In the genomic region with DNA sequence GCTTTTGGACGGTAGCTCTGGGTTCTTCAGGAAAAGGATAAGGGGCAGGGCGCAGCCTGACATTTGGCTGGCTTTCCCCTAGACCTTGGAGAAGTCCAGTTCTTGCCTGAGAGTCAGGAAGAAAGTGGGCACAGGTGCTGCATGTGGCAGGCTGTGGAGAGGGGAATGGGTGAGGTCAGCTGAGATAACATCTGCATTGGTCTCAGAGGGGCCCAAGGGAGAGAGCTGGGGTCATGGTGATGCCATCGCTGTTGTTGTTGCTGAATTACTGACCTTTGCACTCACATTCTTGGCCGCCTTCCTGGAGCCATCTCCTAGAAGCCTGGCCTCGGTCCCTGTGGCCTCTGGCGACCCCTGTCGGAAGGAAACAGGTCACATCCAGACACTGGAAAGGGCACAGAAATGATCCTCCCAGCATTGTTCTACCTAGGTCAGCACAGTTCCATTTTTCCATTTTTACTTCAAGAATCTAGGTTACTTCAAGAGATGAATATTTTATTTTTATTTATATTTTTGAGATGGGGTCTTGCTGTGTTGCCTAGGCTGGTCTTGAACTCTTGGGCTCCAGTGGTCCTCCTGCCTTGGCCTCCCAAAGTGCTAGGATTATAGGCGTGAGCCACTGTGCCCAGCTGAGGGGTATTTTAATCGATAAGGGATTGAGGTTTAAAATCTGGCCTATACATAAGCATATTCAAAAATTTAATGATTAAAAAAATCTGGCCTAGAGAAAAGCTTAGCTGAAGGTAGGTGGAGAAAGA, we compare ENCODE assay signal across 1 cellular context.
TF ChIP-seq lines count a peak whose summit lies in the region.

No MANE protein-coding gene starts in this region.

TF ChIP-seq in HepG2, 621 proteins besides CTCF, POLR2A, EP300 and RAD21 (continued from another document and continues in another):
- TF ChIP-seq SOX5 (CRISPR knock-in tag; IDR thresholded peaks at IDR 0.05; ENCODE audit: borderline replicate concordance) = peak; percentile 69; the same call in 1 of the 2 replicates
- no peak for TF ChIP-seq SNRNP70 (IDR thresholded peaks at IDR 0.05; ENCODE audit: low read depth, low read length)
- TF ChIP-seq CEBPG (CRISPR knock-in tag; IDR thresholded peaks at IDR 0.05) = peak; percentile 86
- TF ChIP-seq ZNF430 (CRISPR knock-in tag; IDR thresholded peaks at IDR 0.05) = peak; percentile 76; the same call in 1 of the 2 replicates
- no peak for TF ChIP-seq ZFP90 (CRISPR knock-in tag; IDR thresholded peaks at IDR 0.05; ENCODE audit: borderline replicate concordance)
- TF ChIP-seq ZNF547 (CRISPR knock-in tag; IDR thresholded peaks at IDR 0.05) = 0 out of 2 replicates have a peak, but pooled peaks have one; percentile 50
- TF ChIP-seq ZNF75D (CRISPR knock-in tag; IDR thresholded peaks at IDR 0.05; ENCODE audit: borderline replicate concordance) = no peak
- TF ChIP-seq, protein P1, sequence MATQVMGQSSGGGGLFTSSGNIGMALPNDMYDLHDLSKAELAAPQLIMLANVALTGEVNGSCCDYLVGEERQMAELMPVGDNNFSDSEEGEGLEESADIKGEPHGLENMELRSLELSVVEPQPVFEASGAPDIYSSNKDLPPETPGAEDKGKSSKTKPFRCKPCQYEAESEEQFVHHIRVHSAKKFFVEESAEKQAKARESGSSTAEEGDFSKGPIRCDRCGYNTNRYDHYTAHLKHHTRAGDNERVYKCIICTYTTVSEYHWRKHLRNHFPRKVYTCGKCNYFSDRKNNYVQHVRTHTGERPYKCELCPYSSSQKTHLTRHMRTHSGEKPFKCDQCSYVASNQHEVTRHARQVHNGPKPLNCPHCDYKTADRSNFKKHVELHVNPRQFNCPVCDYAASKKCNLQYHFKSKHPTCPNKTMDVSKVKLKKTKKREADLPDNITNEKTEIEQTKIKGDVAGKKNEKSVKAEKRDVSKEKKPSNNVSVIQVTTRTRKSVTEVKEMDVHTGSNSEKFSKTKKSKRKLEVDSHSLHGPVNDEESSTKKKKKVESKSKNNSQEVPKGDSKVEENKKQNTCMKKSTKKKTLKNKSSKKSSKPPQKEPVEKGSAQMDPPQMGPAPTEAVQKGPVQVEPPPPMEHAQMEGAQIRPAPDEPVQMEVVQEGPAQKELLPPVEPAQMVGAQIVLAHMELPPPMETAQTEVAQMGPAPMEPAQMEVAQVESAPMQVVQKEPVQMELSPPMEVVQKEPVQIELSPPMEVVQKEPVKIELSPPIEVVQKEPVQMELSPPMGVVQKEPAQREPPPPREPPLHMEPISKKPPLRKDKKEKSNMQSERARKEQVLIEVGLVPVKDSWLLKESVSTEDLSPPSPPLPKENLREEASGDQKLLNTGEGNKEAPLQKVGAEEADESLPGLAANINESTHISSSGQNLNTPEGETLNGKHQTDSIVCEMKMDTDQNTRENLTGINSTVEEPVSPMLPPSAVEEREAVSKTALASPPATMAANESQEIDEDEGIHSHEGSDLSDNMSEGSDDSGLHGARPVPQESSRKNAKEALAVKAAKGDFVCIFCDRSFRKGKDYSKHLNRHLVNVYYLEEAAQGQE (IDR thresholded peaks at IDR 0.05; ENCODE audit: borderline replicate concordance in 1 of 2, low read depth in 1 of 2, low read length in 2 of 2) = 0 out of 4 replicates have a peak, but pooled peaks of 1 of the 2 experiments have one; percentile 28
- 0 out of 2 replicates have a peak, but pooled peaks have one; percentile 61 for TF ChIP-seq ZSCAN21 (CRISPR knock-in tag; IDR thresholded peaks at IDR 0.05; ENCODE audit: borderline replicate concordance)
- TF ChIP-seq NCOA2 (CRISPR knock-in tag; IDR thresholded peaks at IDR 0.05) = peak; percentile 89
- TF ChIP-seq ZNF589 (CRISPR knock-in tag; conservative IDR thresholded peaks at IDR 0.05) = no peak
- TF ChIP-seq THYN1 (CRISPR knock-in tag; IDR thresholded peaks at IDR 0.05; ENCODE audit: borderline replicate concordance, low read depth) = no peak
- TF ChIP-seq ZNF883 (CRISPR knock-in tag; IDR thresholded peaks at IDR 0.05; ENCODE audit: not compliant biosample characterization) = peak; percentile 52
- TF ChIP-seq ZNF282 (IDR thresholded peaks at IDR 0.05; ENCODE audit: partially characterized antibody) = no peak
- TF ChIP-seq, protein P2, sequence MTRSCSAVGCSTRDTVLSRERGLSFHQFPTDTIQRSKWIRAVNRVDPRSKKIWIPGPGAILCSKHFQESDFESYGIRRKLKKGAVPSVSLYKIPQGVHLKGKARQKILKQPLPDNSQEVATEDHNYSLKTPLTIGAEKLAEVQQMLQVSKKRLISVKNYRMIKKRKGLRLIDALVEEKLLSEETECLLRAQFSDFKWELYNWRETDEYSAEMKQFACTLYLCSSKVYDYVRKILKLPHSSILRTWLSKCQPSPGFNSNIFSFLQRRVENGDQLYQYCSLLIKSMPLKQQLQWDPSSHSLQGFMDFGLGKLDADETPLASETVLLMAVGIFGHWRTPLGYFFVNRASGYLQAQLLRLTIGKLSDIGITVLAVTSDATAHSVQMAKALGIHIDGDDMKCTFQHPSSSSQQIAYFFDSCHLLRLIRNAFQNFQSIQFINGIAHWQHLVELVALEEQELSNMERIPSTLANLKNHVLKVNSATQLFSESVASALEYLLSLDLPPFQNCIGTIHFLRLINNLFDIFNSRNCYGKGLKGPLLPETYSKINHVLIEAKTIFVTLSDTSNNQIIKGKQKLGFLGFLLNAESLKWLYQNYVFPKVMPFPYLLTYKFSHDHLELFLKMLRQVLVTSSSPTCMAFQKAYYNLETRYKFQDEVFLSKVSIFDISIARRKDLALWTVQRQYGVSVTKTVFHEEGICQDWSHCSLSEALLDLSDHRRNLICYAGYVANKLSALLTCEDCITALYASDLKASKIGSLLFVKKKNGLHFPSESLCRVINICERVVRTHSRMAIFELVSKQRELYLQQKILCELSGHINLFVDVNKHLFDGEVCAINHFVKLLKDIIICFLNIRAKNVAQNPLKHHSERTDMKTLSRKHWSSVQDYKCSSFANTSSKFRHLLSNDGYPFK (CRISPR knock-in tag; IDR thresholded peaks at IDR 0.05; ENCODE audit: borderline replicate concordance) = 0 out of 2 replicates have a peak, but pooled peaks have one; percentile 58
- peak; percentile 51; the same call in 1 of the 2 replicates for TF ChIP-seq ZBTB7A (CRISPR knock-in tag; IDR thresholded peaks at IDR 0.05)
- TF ChIP-seq, protein P3, sequence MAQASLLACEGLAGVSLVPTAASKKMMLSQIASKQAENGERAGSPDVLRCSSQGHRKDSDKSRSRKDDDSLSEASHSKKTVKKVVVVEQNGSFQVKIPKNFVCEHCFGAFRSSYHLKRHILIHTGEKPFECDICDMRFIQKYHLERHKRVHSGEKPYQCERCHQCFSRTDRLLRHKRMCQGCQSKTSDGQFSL (CRISPR knock-in tag; IDR thresholded peaks at IDR 0.05) = no peak
- no peak for TF ChIP-seq SRF (IDR thresholded peaks at IDR 0.05; ENCODE audit: low read depth, low read length)
- TF ChIP-seq, protein P4, sequence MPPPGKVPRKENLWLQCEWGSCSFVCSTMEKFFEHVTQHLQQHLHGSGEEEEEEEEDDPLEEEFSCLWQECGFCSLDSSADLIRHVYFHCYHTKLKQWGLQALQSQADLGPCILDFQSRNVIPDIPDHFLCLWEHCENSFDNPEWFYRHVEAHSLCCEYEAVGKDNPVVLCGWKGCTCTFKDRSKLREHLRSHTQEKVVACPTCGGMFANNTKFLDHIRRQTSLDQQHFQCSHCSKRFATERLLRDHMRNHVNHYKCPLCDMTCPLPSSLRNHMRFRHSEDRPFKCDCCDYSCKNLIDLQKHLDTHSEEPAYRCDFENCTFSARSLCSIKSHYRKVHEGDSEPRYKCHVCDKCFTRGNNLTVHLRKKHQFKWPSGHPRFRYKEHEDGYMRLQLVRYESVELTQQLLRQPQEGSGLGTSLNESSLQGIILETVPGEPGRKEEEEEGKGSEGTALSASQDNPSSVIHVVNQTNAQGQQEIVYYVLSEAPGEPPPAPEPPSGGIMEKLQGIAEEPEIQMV (CRISPR knock-in tag; IDR thresholded peaks at IDR 0.05; ENCODE audit: low read depth) = 0 out of 2 replicates have a peak, but pooled peaks have one; percentile 65
- peak; percentile 81 for TF ChIP-seq KDM2A (CRISPR knock-in tag; IDR thresholded peaks at IDR 0.05; ENCODE audit: borderline replicate concordance, low read depth)
- TF ChIP-seq, protein P5, sequence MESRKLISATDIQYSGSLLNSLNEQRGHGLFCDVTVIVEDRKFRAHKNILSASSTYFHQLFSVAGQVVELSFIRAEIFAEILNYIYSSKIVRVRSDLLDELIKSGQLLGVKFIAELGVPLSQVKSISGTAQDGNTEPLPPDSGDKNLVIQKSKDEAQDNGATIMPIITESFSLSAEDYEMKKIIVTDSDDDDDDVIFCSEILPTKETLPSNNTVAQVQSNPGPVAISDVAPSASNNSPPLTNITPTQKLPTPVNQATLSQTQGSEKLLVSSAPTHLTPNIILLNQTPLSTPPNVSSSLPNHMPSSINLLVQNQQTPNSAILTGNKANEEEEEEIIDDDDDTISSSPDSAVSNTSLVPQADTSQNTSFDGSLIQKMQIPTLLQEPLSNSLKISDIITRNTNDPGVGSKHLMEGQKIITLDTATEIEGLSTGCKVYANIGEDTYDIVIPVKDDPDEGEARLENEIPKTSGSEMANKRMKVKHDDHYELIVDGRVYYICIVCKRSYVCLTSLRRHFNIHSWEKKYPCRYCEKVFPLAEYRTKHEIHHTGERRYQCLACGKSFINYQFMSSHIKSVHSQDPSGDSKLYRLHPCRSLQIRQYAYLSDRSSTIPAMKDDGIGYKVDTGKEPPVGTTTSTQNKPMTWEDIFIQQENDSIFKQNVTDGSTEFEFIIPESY (CRISPR knock-in tag; IDR thresholded peaks at IDR 0.05) = peak; percentile 52; the same call in 1 of the 2 replicates
- peak; percentile 64 for TF ChIP-seq ZNF501 (CRISPR knock-in tag; IDR thresholded peaks at IDR 0.05)
- TF ChIP-seq, protein P6, sequence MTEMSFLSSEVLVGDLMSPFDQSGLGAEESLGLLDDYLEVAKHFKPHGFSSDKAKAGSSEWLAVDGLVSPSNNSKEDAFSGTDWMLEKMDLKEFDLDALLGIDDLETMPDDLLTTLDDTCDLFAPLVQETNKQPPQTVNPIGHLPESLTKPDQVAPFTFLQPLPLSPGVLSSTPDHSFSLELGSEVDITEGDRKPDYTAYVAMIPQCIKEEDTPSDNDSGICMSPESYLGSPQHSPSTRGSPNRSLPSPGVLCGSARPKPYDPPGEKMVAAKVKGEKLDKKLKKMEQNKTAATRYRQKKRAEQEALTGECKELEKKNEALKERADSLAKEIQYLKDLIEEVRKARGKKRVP (CRISPR knock-in tag; IDR thresholded peaks at IDR 0.05) = peak in 1 of 2 experiments; percentile 96; a peak in 2 of 4 replicates
- peak; percentile 53; the same call in 1 of the 2 replicates for TF ChIP-seq ZNF350 (CRISPR knock-in tag; IDR thresholded peaks at IDR 0.05; ENCODE audit: borderline replicate concordance, low read depth)
- peak; percentile 67 for TF ChIP-seq ASH2L (IDR thresholded peaks at IDR 0.05; ENCODE audit: insufficient read length, low read depth, low read length)
- TF ChIP-seq ZNF724P (CRISPR knock-in tag; IDR thresholded peaks at IDR 0.05; ENCODE audit: borderline replicate concordance) = 0 out of 2 replicates have a peak, but pooled peaks have one; percentile 52
- TF ChIP-seq SMAD3 (CRISPR knock-in tag; IDR thresholded peaks at IDR 0.05) = peak; percentile 86
- TF ChIP-seq SOX13 (IDR thresholded peaks at IDR 0.05) = peak; percentile 71
- TF ChIP-seq SOX13 (CRISPR knock-in tag; conservative IDR thresholded peaks at IDR 0.05 in 1 of 2, IDR thresholded peaks at IDR 0.05 in 1 of 2) = peak in 1 of 2 experiments; percentile 84; a peak in 2 of 4 replicates
- TF ChIP-seq HNF4G (IDR thresholded peaks at IDR 0.05; ENCODE audit: borderline replicate concordance, low read depth, low read length) = peak; percentile 92
- peak; percentile 94 for TF ChIP-seq HNF4G (CRISPR knock-in tag; IDR thresholded peaks at IDR 0.05; ENCODE audit: borderline replicate concordance, low read depth)
- TF ChIP-seq GFI1 (CRISPR knock-in tag; IDR thresholded peaks at IDR 0.05; ENCODE audit: borderline replicate concordance) = 0 out of 2 replicates have a peak, but pooled peaks have one; percentile 27
- TF ChIP-seq GLI4 (CRISPR knock-in tag; IDR thresholded peaks at IDR 0.05; ENCODE audit: borderline replicate concordance) = peak; percentile 52; the same call in 1 of the 2 replicates
- TF ChIP-seq EHMT2 (IDR thresholded peaks at IDR 0.05; ENCODE audit: borderline replicate concordance, low read depth, low read length) = peak; percentile 2; the same call in 1 of the 2 replicates
- TF ChIP-seq DPF2 (CRISPR knock-in tag; IDR thresholded peaks at IDR 0.05; ENCODE audit: borderline replicate concordance, low read depth) = peak; percentile 86
- peak; percentile 76 for TF ChIP-seq SAP130 (CRISPR knock-in tag; IDR thresholded peaks at IDR 0.05; ENCODE audit: low read depth)
- no peak for TF ChIP-seq IRX3 (CRISPR knock-in tag; IDR thresholded peaks at IDR 0.05; ENCODE audit: borderline replicate concordance, low read depth)
- TF ChIP-seq RFX3 (CRISPR knock-in tag; IDR thresholded peaks at IDR 0.05) = no peak
- TF ChIP-seq SKI (IDR thresholded peaks at IDR 0.05; ENCODE audit: partially characterized antibody) = peak; percentile 46
- TF ChIP-seq, protein P7, sequence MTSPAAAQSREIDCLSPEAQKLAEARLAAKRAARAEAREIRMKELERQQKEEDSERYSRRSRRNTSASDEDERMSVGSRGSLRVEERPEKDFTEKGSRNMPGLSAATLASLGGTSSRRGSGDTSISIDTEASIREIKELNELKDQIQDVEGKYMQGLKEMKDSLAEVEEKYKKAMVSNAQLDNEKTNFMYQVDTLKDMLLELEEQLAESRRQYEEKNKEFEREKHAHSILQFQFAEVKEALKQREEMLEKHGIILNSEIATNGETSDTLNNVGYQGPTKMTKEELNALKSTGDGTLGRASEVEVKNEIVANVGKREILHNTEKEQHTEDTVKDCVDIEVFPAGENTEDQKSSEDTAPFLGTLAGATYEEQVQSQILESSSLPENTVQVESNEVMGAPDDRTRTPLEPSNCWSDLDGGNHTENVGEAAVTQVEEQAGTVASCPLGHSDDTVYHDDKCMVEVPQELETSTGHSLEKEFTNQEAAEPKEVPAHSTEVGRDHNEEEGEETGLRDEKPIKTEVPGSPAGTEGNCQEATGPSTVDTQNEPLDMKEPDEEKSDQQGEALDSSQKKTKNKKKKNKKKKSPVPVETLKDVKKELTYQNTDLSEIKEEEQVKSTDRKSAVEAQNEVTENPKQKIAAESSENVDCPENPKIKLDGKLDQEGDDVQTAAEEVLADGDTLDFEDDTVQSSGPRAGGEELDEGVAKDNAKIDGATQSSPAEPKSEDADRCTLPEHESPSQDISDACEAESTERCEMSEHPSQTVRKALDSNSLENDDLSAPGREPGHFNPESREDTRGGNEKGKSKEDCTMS (CRISPR knock-in tag; conservative IDR thresholded peaks at IDR 0.05) = no peak
- peak; percentile 86 for TF ChIP-seq HDAC1 (CRISPR knock-in tag; IDR thresholded peaks at IDR 0.05)
- peak; percentile 84 for TF ChIP-seq STAG1 (CRISPR knock-in tag; IDR thresholded peaks at IDR 0.05)
- TF ChIP-seq, protein P8, sequence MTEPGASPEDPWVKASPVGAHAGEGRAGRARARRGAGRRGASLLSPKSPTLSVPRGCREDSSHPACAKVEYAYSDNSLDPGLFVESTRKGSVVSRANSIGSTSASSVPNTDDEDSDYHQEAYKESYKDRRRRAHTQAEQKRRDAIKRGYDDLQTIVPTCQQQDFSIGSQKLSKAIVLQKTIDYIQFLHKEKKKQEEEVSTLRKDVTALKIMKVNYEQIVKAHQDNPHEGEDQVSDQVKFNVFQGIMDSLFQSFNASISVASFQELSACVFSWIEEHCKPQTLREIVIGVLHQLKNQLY (CRISPR knock-in tag; IDR thresholded peaks at IDR 0.05) = 0 out of 2 replicates have a peak, but pooled peaks have one; percentile 37
- TF ChIP-seq SMC3 (IDR thresholded peaks at IDR 0.05; ENCODE audit: low read length) = peak; percentile 81
- peak; percentile 66 for TF ChIP-seq FOXA3 (CRISPR knock-in tag; IDR thresholded peaks at IDR 0.05)
